ENCODE assay signal across 8 cellular contexts in the genomic region with DNA sequence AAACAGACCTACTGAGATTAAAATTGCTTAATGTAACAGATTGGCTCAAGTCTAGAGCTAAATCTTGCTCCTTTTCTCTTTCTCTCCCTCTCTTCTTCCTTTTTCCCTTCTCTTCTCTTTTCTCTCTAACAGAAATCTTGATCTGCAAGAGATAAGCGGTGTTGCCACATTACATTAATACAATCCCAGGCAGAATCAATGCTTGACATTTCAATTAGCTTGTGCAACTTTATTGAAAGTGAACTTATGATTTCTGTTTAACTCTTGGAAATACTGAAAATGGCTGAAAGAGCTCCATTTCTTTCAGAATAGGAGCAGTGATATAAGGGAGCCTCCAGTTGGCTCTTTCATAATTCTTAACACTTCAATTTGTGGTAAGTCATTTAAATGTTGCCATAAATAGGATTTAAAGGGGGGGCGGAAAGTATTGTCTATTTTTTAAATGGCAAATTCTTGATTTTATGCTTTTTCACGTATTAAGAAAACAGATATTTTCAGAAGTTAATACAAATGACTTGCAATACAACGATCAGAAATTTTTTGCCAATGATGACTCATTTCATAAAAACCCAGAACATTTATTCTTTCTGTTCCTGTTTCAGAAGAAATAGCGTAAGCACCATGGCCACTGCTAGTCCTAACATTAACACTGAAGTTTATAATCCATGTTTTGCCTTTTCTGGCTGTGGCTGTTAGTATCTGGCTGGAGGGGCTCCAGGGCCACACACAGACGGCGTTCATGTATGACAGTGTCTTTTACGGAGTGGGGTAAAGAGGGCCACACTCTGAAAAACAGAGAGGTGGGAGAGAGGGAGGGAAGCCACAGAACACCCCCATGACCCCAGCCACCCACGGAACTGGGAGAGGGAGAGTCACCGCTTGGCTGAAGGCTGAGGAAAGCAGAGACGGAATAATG.
DNase-seq lines count a peak whose midpoint lies in the region; ATAC-seq and TF ChIP-seq lines count a peak whose summit lies in the region.

No MANE protein-coding gene starts in this region.

- ATAC-seq in GM19468 (IDR thresholded peaks at IDR 0.05; ENCODE audit: extremely low read depth, unreplicated experiment) = peak; percentile 63

- H3K36me3 ChIP-seq in esophagus squamous epithelium = no peaks in the 10 kb centered on the region

- 28 to 36% methylated on average over 11 of the region's 11 CpGs for WGBS in esophagus squamous epithelium, 2 donors

- in situ Hi-C loops in KBM-7 (cut with MboI; ENCODE audit: low pct_unique_long_range_greater_than_20kb, low sequenced_read_pairs) = no loop called here

- peak overlapping the region; percentile 63 to 91 (median 72) for H3K27ac ChIP-seq in esophagus squamous epithelium

- peaks cover 0 to 25% (median 3%) of the 10 kb centered on the region in 3 donors for H3K4me1 ChIP-seq in esophagus squamous epithelium

- no peak for TF ChIP-seq CTCF in esophagus squamous epithelium (IDR thresholded peaks at IDR 0.05)

- no peaks in the 10 kb centered on the region for H3K9me3 ChIP-seq in esophagus squamous epithelium

- intact Hi-C loops in esophagus squamous epithelium (cut with DNase I) (no loop called here), posterior vena cava (cut with DNase I) (loop anchor here in 1 of 2 donors (5.0 kb wide), 1 partner anchor 1333 kb away; no protein-coding TSS in a partner anchor)

- peak; percentile 32 for DNase-seq in KBM-7
- no peak for DNase-seq in esophagus squamous epithelium (lab: John Stamatoyannopoulos, UW)
- DNase-seq in stromal cell of bone marrow (ENCODE audit: low read depth) = peak; percentile 72
- DNase-seq in posterior vena cava (ENCODE audit: low spot score) = no peak
- DNase-seq in stimulated activated CD4-positive, alpha-beta T cell treated with anti-CD3 and anti-CD28 coated beads, Interleukin-4, amount 100 ng/mL, for 1 hour = no peak
- no peak for DNase-seq in activated CD4-positive, CD25-positive, alpha-beta regulatory T cell (lab: John Stamatoyannopoulos, UW)
- DNase-seq in NCI-H187 treated with DMSO at 0.1 percent for 48 hours (lab: John Stamatoyannopoulos, UW) = no peak

- no peaks in the 10 kb centered on the region for H3K27me3 ChIP-seq in esophagus squamous epithelium

- peak overlapping the region in 3 of 4 donors; percentile 31 to 63 (median 34) for H3K4me3 ChIP-seq in esophagus squamous epithelium

- no peak for TF ChIP-seq POLR2A in esophagus squamous epithelium (IDR thresholded peaks at IDR 0.05)

Comparison
In these comparisons a context has a peak if more than half of its experiments do, and no peak if none do; other contexts are left out.
1. DNase-seq: peak in KBM-7 (single experiment) and stromal cell of bone marrow (single experiment); none in esophagus squamous epithelium (single experiment), posterior vena cava (single experiment), stimulated activated CD4-positive, alpha-beta T cell treated with anti-CD3 and anti-CD28 coated beads, Interleukin-4, amount 100 ng/mL, for 1 hour (single experiment), activated CD4-positive, CD25-positive, alpha-beta regulatory T cell (0 of 4) and NCI-H187 treated with DMSO at 0.1 percent for 48 hours (single experiment).